ENCODE assay signal across 1 cellular context in genomic region chr18:48835745-48836191, GRCh38.
TF ChIP-seq lines count a peak whose summit lies in the region.

No MANE protein-coding gene starts in this region.

TF ChIP-seq in WTC11, 78 proteins besides CTCF, POLR2A, EP300 and RAD21 (continued from another document):
- TF ChIP-seq, protein P1, sequence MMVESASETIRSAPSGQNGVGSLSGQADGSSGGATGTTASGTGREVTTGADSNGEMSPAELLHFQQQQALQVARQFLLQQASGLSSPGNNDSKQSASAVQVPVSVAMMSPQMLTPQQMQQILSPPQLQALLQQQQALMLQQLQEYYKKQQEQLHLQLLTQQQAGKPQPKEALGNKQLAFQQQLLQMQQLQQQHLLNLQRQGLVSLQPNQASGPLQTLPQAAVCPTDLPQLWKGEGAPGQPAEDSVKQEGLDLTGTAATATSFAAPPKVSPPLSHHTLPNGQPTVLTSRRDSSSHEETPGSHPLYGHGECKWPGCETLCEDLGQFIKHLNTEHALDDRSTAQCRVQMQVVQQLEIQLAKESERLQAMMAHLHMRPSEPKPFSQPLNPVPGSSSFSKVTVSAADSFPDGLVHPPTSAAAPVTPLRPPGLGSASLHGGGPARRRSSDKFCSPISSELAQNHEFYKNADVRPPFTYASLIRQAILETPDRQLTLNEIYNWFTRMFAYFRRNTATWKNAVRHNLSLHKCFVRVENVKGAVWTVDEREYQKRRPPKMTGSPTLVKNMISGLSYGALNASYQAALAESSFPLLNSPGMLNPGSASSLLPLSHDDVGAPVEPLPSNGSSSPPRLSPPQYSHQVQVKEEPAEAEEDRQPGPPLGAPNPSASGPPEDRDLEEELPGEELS (CRISPR knock-in tag; IDR thresholded peaks at IDR 0.05) = no peak
- TF ChIP-seq, protein P2, sequence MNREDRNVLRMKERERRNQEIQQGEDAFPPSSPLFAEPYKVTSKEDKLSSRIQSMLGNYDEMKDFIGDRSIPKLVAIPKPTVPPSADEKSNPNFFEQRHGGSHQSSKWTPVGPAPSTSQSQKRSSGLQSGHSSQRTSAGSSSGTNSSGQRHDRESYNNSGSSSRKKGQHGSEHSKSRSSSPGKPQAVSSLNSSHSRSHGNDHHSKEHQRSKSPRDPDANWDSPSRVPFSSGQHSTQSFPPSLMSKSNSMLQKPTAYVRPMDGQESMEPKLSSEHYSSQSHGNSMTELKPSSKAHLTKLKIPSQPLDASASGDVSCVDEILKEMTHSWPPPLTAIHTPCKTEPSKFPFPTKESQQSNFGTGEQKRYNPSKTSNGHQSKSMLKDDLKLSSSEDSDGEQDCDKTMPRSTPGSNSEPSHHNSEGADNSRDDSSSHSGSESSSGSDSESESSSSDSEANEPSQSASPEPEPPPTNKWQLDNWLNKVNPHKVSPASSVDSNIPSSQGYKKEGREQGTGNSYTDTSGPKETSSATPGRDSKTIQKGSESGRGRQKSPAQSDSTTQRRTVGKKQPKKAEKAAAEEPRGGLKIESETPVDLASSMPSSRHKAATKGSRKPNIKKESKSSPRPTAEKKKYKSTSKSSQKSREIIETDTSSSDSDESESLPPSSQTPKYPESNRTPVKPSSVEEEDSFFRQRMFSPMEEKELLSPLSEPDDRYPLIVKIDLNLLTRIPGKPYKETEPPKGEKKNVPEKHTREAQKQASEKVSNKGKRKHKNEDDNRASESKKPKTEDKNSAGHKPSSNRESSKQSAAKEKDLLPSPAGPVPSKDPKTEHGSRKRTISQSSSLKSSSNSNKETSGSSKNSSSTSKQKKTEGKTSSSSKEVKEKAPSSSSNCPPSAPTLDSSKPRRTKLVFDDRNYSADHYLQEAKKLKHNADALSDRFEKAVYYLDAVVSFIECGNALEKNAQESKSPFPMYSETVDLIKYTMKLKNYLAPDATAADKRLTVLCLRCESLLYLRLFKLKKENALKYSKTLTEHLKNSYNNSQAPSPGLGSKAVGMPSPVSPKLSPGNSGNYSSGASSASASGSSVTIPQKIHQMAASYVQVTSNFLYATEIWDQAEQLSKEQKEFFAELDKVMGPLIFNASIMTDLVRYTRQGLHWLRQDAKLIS (CRISPR knock-in tag; IDR thresholded peaks at IDR 0.05; ENCODE audit: borderline replicate concordance) = no peak
- TF ChIP-seq, protein P3, sequence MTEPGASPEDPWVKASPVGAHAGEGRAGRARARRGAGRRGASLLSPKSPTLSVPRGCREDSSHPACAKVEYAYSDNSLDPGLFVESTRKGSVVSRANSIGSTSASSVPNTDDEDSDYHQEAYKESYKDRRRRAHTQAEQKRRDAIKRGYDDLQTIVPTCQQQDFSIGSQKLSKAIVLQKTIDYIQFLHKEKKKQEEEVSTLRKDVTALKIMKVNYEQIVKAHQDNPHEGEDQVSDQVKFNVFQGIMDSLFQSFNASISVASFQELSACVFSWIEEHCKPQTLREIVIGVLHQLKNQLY (CRISPR knock-in tag; IDR thresholded peaks at IDR 0.05) = no peak
